Comparison of ENCODE assay signal across 8 cellular contexts in genomic region chr18:11154369-11154982, GRCh38. TPM values are rescaled to one million over a fixed set of nuclear protein-coding genes. Genes with fewer than 3 reads are reported as not detected.
DNase-seq lines count a peak whose midpoint lies in the region; ATAC-seq and TF ChIP-seq lines count a peak whose summit lies in the region.

No MANE protein-coding gene starts in this region.

- H3K4me1 ChIP-seq in IMR-90 (ENCODE audit: control insufficient read depth, insufficient read depth, low read length) (peaks cover 4% of the 10 kb centered on the region; the same call in 1 of the 2 replicates), SK-N-SH (ENCODE audit: control insufficient read depth in 1 of 2, insufficient read depth in 2 of 2, low read depth in 1 of 2, low read length in 1 of 2) (no peaks in the 10 kb centered on the region)

- CTCF ChIA-PET in Calu3 (lab: Charles Lee): interaction anchor here (0.9 to 1.7 kb wide), 7 partner anchors 113 to 594 kb away, joined by 3 to 33 read pairs (median 6); no protein-coding TSS in a partner anchor
- CTCF ChIA-PET in IMR-90 (lab: Yijun Ruan, JAX): interaction anchor here (0.5 to 1.9 kb wide), 15 partner anchors 9 to 594 kb away, joined by 3 to 19 read pairs (median 3); no protein-coding TSS in a partner anchor
- CTCF ChIA-PET in SK-N-SH (lab: Yijun Ruan, JAX): interaction anchor here (0.8 to 2.3 kb wide), 8 partner anchors 9 to 594 kb away, joined by 3 to 9 read pairs (median 4); no protein-coding TSS in a partner anchor

- H2BK20ac ChIP-seq in IMR-90 (ENCODE audit: low read depth, low read length): peak overlapping the region; percentile 32; the same call in 1 of the 2 replicates

- no peak overlapping the region; a peak in 1 of 4 replicates for H4K8ac ChIP-seq in IMR-90 (ENCODE audit: low read depth in 2 of 2, low read length in 2 of 2)

- H3K36me3 ChIP-seq in IMR-90 (ENCODE audit: control insufficient read depth, insufficient read depth, low read length) (no peaks in the 10 kb centered on the region), SK-N-SH (replicated peaks in 1 of 2; ENCODE audit: control insufficient read depth in 1 of 2, insufficient read depth in 2 of 2, low read length in 1 of 2) (no peaks in the 10 kb centered on the region)

- H3K4ac ChIP-seq in IMR-90 (ENCODE audit: low read depth, low read length): no peak overlapping the region

- H3K27ac ChIP-seq in IMR-90 (ENCODE audit: insufficient read depth, low read length) (no peak overlapping the region), SK-N-SH (ENCODE audit: low read depth in 2 of 2, low read length in 1 of 2) (no peak overlapping the region)

- TF ChIP-seq CTCF in Calu3 (IDR thresholded peaks at IDR 0.05; ENCODE audit: unreplicated experiment) (no peak), IMR-90 (conservative IDR thresholded peaks at IDR 0.05; ENCODE audit: low read depth, low read length) (peak; percentile 80), SK-N-SH (IDR thresholded peaks at IDR 0.05) (peak; percentile 61), type B pancreatic cell (conservative IDR thresholded peaks at IDR 0.05) (peak; percentile 80)

- no peak overlapping the region for H4K91ac ChIP-seq in IMR-90 (ENCODE audit: insufficient read depth, low read depth, low read length)

- TF ChIP-seq RAD21 in IMR-90 (IDR thresholded peaks at IDR 0.05; ENCODE audit: low read length) (peak; percentile 81), SK-N-SH (IDR thresholded peaks at IDR 0.05; ENCODE audit: low read length) (peak; percentile 54)

- POLR2A ChIA-PET in IMR-90 (lab: Charles Lee; ENCODE audit: unreplicated experiment): no interaction called here
- POLR2A ChIA-PET in SK-N-SH (lab: Yijun Ruan, JAX): no interaction called here

- no peak overlapping the region for H3K14ac ChIP-seq in IMR-90 (replicated peaks; ENCODE audit: low read depth, low read length)

- H3K9me2 ChIP-seq in SK-N-SH: no peaks in the 10 kb centered on the region

- no peaks in the 10 kb centered on the region for H3K9me3 ChIP-seq in IMR-90 (ENCODE audit: control insufficient read depth, insufficient read depth, low read length)
- H3K9me3 ChIP-seq in SK-N-SH: no peaks in the 10 kb centered on the region

- no peaks in the 10 kb centered on the region for H3F3A ChIP-seq in SK-N-SH (replicated peaks; ENCODE audit: insufficient read depth)

- H3K56ac ChIP-seq in IMR-90 (ENCODE audit: extremely low read depth, insufficient read depth, low read length): no peak overlapping the region

- H2BK120ac ChIP-seq in IMR-90 (ENCODE audit: low read depth, low read length): no peak overlapping the region

- no peak for TF ChIP-seq EP300 in SK-N-SH (IDR thresholded peaks at IDR 0.05; ENCODE audit: borderline replicate concordance in 1 of 2, low read depth in 1 of 2, low read length in 1 of 2)

- H2AK9ac ChIP-seq in IMR-90 (replicated peaks; ENCODE audit: low read depth, low read length, poor library complexity): no peak overlapping the region

- H3K27me3 ChIP-seq in IMR-90 (ENCODE audit: control insufficient read depth, insufficient read depth, low read length): peaks cover 10% of the 10 kb centered on the region
- H3K27me3 ChIP-seq in SK-N-SH (ENCODE audit: insufficient read depth): peaks cover 63% of the 10 kb centered on the region

- no peak overlapping the region for H3K4me2 ChIP-seq in IMR-90 (ENCODE audit: low read depth, low read length)
- H3K4me2 ChIP-seq in SK-N-SH: no peak overlapping the region

- WGBS in IMR-90 (ENCODE audit: extremely low coverage in 2 of 2, insufficient read length in 1 of 2), 2 experiments: no CpG with 5 or more reads among the region's 2 CpGs
- WGBS in SK-N-SH (ENCODE audit: low lambda C conversion rate): 1% methylated on average over 2 of the region's 2 CpGs

- no peak overlapping the region; the same call in 1 of the 2 replicates for H2AK5ac ChIP-seq in IMR-90 (ENCODE audit: low read depth, low read length)

- no peak overlapping the region for H2BK5ac ChIP-seq in IMR-90 (ENCODE audit: low read depth, low read length, poor library complexity, severe bottlenecking)

- peak; percentile 8; the same call in 1 of the 2 replicates for ATAC-seq in IMR-90 (ENCODE audit: low read depth)
- no peak for ATAC-seq in HG02884 (IDR thresholded peaks at IDR 0.05; ENCODE audit: unreplicated experiment)
- ATAC-seq in HG03432 (IDR thresholded peaks at IDR 0.05; ENCODE audit: unreplicated experiment): no peak

- H3K9ac ChIP-seq in IMR-90 (ENCODE audit: low read depth, low read length) (no peak overlapping the region), SK-N-SH (no peak overlapping the region)

- no peak overlapping the region for H4K5ac ChIP-seq in IMR-90 (ENCODE audit: low read depth, low read length)

- DNase-seq in Calu3: peak; percentile 20
- DNase-seq in IMR-90: peak; percentile 76
- no peak for DNase-seq in SK-N-SH
- peak; percentile 29 for DNase-seq in glomerular endothelial cell (ENCODE audit: extremely low read depth, low read depth, low spot score)
- DNase-seq in type B pancreatic cell (ENCODE audit: extremely low spot score, unreplicated experiment): no peak
- no peak for DNase-seq in effector CD8-positive, alpha-beta T cell (lab: John Stamatoyannopoulos, UW)

- intact Hi-C loops in Calu3 (cut with micrococcal nuclease; ENCODE audit: unreplicated experiment) (loop anchor here (1.0 to 5.0 kb wide), 4 partner anchors 112 to 594 kb away; no protein-coding TSS in a partner anchor), IMR-90 (cut with micrococcal nuclease) (loop anchor here (1.0 to 10.0 kb wide), 5 partner anchors 114 to 594 kb away; no protein-coding TSS in a partner anchor)

- in situ Hi-C loops in IMR-90 (cut with MboI; ENCODE audit: low sequenced_read_pairs): loop anchor here (5.0 kb wide), 2 partner anchors 302 to 592 kb away; no protein-coding TSS in a partner anchor

- H3K79me2 ChIP-seq in SK-N-SH (ENCODE audit: insufficient read depth): no peaks in the 10 kb centered on the region

- H4K20me1 ChIP-seq in IMR-90 (ENCODE audit: insufficient read depth, low read length) (no peaks in the 10 kb centered on the region), SK-N-SH (ENCODE audit: insufficient read depth) (no peaks in the 10 kb centered on the region)

- no peaks in the 10 kb centered on the region for H3K36me3 Mint-ChIP-seq in Calu3 (ENCODE audit: insufficient read depth, unreplicated experiment)
- no peaks in the 10 kb centered on the region for H3K36me3 Mint-ChIP-seq in type B pancreatic cell

- peaks cover 44% of the 10 kb centered on the region for H3K27me3 Mint-ChIP-seq in Calu3 (ENCODE audit: unreplicated experiment)
- H3K27me3 Mint-ChIP-seq in type B pancreatic cell: peaks cover 40% of the 10 kb centered on the region

- H3K9me3 Mint-ChIP-seq in Calu3 (ENCODE audit: low read depth, unreplicated experiment): no peaks in the 10 kb centered on the region
- H3K9me3 Mint-ChIP-seq in type B pancreatic cell: no peaks in the 10 kb centered on the region

- no peak overlapping the region for H3K4me3 ChIP-seq in IMR-90 (ENCODE audit: insufficient read depth, low read depth, low read length)
- H3K4me3 ChIP-seq in SK-N-SH (ENCODE audit: low read depth in 2 of 2, low read length in 1 of 2): no peak overlapping the region; a peak in 1 of 4 replicates

- H2AFZ ChIP-seq in IMR-90 (replicated peaks; ENCODE audit: low read length, poor library complexity): no peak overlapping the region
- no peak overlapping the region for H2AFZ ChIP-seq in SK-N-SH (ENCODE audit: low read depth)

- dilution Hi-C loops in IMR-90 (cut with HindIII; ENCODE audit: low sequenced_read_pairs, unreplicated experiment): no loop called here

- no peak overlapping the region; the same call in 2 of the 3 replicates for H2BK15ac ChIP-seq in IMR-90 (ENCODE audit: low read depth, low read length)

- no peak for TF ChIP-seq POLR2A in IMR-90 (IDR thresholded peaks at IDR 0.05; ENCODE audit: low read depth, low read length)

- H3K79me1 ChIP-seq in IMR-90 (ENCODE audit: low read depth in 1 of 2, low read length in 2 of 2): no peaks in the 10 kb centered on the region

- no peak overlapping the region for H3K23ac ChIP-seq in IMR-90 (ENCODE audit: low read depth, low read length)

- H3K4me1 Mint-ChIP-seq in Calu3 (ENCODE audit: low read depth, unreplicated experiment): no peaks in the 10 kb centered on the region
- H3K4me1 Mint-ChIP-seq in type B pancreatic cell (ENCODE audit: unreplicated experiment): peaks cover 13% of the 10 kb centered on the region

- no peaks in the 10 kb centered on the region; the same call in 1 of the 2 replicates for H3K9me1 ChIP-seq in IMR-90 (ENCODE audit: insufficient read depth, low read length)

- BruUV-seq in Calu3 (replicated peaks; lab: Mats Ljungman, UMichigan): no TSS peak
- no TSS peak for BruUV-seq in IMR-90 (replicated peaks; lab: Mats Ljungman, UMichigan)

- no peak overlapping the region for H3K27ac Mint-ChIP-seq in Calu3 (ENCODE audit: unreplicated experiment)
- no peak overlapping the region for H3K27ac Mint-ChIP-seq in type B pancreatic cell

- H3K18ac ChIP-seq in IMR-90 (ENCODE audit: low read depth, low read length): no peak overlapping the region

- no peak overlapping the region for H3K4me3 Mint-ChIP-seq in Calu3 (ENCODE audit: low read depth, unreplicated experiment)
- no peak overlapping the region for H3K4me3 Mint-ChIP-seq in type B pancreatic cell

TF ChIP-seq in IMR-90, 13 proteins besides CTCF, POLR2A, EP300 and RAD21 (continues in another document):
- TF ChIP-seq USF2 (IDR thresholded peaks at IDR 0.05; ENCODE audit: low read depth, low read length): no peak

TF ChIP-seq in SK-N-SH, 30 proteins besides CTCF, POLR2A, EP300 and RAD21:
- TF ChIP-seq SMC3 (IDR thresholded peaks at IDR 0.05; ENCODE audit: low read depth, low read length) (0 out of 2 replicates have a peak, but pooled peaks have one; percentile 12), YY1 (IDR thresholded peaks at IDR 0.05; ENCODE audit: low read depth) (no peak)

RNA-seq across cellular contexts. Expression of gene PIEZO2, which starts 5.1 kb away (rescaled TPM):
- total RNA-seq in Calu3 (2022): 0.24 and 0.91 TPM in 2 replicates
- 3.3 and 4.1 TPM in 2 replicates for total RNA-seq in IMR-90 (2012; rRNA removed)
- 2.2 and 2.4 TPM in 2 replicates for polyA plus RNA-seq in IMR-90 (2012; rRNA removed)
- polyA plus RNA-seq in IMR-90 (2012; cell fraction: cytosol; rRNA removed): 1.5 and 1.9 TPM in 2 replicates
- polyA plus RNA-seq in IMR-90 (2012; cell fraction: nucleus; rRNA removed; ENCODE audit: low replicate concordance): 1.6 and 3.6 TPM in 2 replicates
- not detected in 2 replicates for polyA plus RNA-seq in SK-N-SH (2012; rRNA removed)
- polyA plus RNA-seq in SK-N-SH (2012; cell fraction: cytosol; rRNA removed): not detected in 2 replicates
- not detected in 2 replicates for polyA plus RNA-seq in SK-N-SH (2012; cell fraction: nucleus; rRNA removed)
- 100.0 and 148 TPM in 2 replicates for total RNA-seq in glomerular endothelial cell
- 21.8 and 38.8 TPM in 2 replicates for total RNA-seq in type B pancreatic cell (ENCODE audit: low replicate concordance)

Comparison
In these comparisons a context has a peak if more than half of its experiments do, and no peak if none do; other contexts are left out.
1. DNase-seq: peak in Calu3 (single experiment), IMR-90 (single experiment) and glomerular endothelial cell (single experiment); none in SK-N-SH (single experiment), type B pancreatic cell (single experiment) and effector CD8-positive, alpha-beta T cell (single experiment).